In genomic region chr4:167688660-167689142, GRCh38 we compare ENCODE assay signal across 17 cellular contexts.
A peak's percentile ranks its signal among the peaks of the same experiment; 100 is the strongest.
DNase-seq lines count a peak whose midpoint lies in the region; ATAC-seq, FAIRE-seq and TF ChIP-seq lines count a peak whose summit lies in the region.
"Had no signal": no experiment of that assay in that cellular context is flagged by ENCODE, and none has a peak within 500 bp of the region (broad histone marks: within the 10 kb centered on the region; RNA-seq: fewer than 3 reads in every experiment).

No MANE protein-coding gene starts in this region.

- intact Hi-C loops in HCT116 (cut with micrococcal nuclease): no loop called here
- intact Hi-C loops in PC-3 (cut with micrococcal nuclease): no loop called here

- BruUV-seq in HCT116 (replicated peaks; lab: Mats Ljungman, UMichigan) (no TSS peak), PC-3 (replicated peaks; lab: Mats Ljungman, UMichigan) (no TSS peak)

- WGBS in small intestine, 3 donors: 71 to 80% (median 75%) methylated on average over 9 of the region's 9 CpGs

- H3K9ac ChIP-seq in HCT116 (ENCODE audit: low read length) (no peak overlapping the region), PC-3 (ENCODE audit: low read length) (no peak overlapping the region), skeletal muscle satellite cell (ENCODE audit: low read depth, low read length) (peak overlapping the region; percentile 57)

- no peaks in the 10 kb centered on the region for H3K9me2 ChIP-seq in HCT116 (ENCODE audit: insufficient read depth)
- no peaks in the 10 kb centered on the region for H3K9me2 ChIP-seq in PC-3 (replicated peaks; ENCODE audit: low read length)

- H3K4me1 ChIP-seq in HCT116 (ENCODE audit: control insufficient read depth in 1 of 2, insufficient read depth in 2 of 2, low read length in 2 of 2) (no peaks in the 10 kb centered on the region), PC-3 (ENCODE audit: insufficient read depth, low read length) (no peaks in the 10 kb centered on the region), skeletal muscle satellite cell (ENCODE audit: control insufficient read depth, insufficient read depth, low read length) (no peaks in the 10 kb centered on the region), small intestine (ENCODE audit: control insufficient read depth in 2 of 2, insufficient read depth in 1 of 2, low read depth in 1 of 2, low read length in 1 of 2) (no peaks in the 10 kb centered on the region)
- H3K4me1 ChIP-seq: left lung, pancreas, spleen had no signal

- H3K27me3 ChIP-seq in HCT116 (ENCODE audit: insufficient read depth, low read length) (no peaks in the 10 kb centered on the region), PC-3 (ENCODE audit: low read length) (no peaks in the 10 kb centered on the region), skeletal muscle satellite cell (ENCODE audit: control insufficient read depth, insufficient read depth, low read length) (no peaks in the 10 kb centered on the region), small intestine (ENCODE audit: control insufficient read depth in 2 of 2, insufficient read depth in 2 of 2, low read length in 2 of 2) (no peaks in the 10 kb centered on the region)
- H3K27me3 ChIP-seq: left lung, pancreas, spleen had no signal

- RAD21 ChIA-PET in HCT116 (lab: Charles Lee; ENCODE audit: low non-redundant PET in 1 of 2, low total read pairs in 2 of 2, uncharacterized antibody in 2 of 2, unreplicated experiment in 2 of 2): no interaction called here

- POLR2A ChIA-PET in HCT116 (lab: Charles Lee): no interaction called here
- POLR2A ChIA-PET in PC-3 (lab: Charles Lee; ENCODE audit: unreplicated experiment): no interaction called here

- no peak for TF ChIP-seq RAD21 in HCT116 (IDR thresholded peaks at IDR 0.05; ENCODE audit: low read depth)

- no peak for TF ChIP-seq CTCF in HCT116 (IDR thresholded peaks at IDR 0.05 in 2 of 3, conservative IDR thresholded peaks at IDR 0.05 in 1 of 3; ENCODE audit: borderline replicate concordance in 1 of 3, insufficient read depth in 1 of 3, low read depth in 2 of 3, low read length in 2 of 3)
- no peak for TF ChIP-seq CTCF in PC-3 (conservative IDR thresholded peaks at IDR 0.05; ENCODE audit: low read depth, low read length)
- no peak for TF ChIP-seq CTCF in fibroblast of villous mesenchyme (IDR thresholded peaks at IDR 0.05; ENCODE audit: insufficient read depth, low read depth, low read length)

- DNase-seq in HCT116 (ENCODE audit: low read depth, low spot score) (no peak), PC-3 (no peak), fibroblast of villous mesenchyme (ENCODE audit: low read depth) (no peak), kidney glomerular epithelial cell (lab: John Stamatoyannopoulos, UW) (no peak), small intestine (no peak)
- DNase-seq: activated CD4-positive, alpha-beta T cell treated with anti-CD3 and anti-CD28 coated beads, Interleukin-2, amount 10 ng/mL, durations not matched to agents 24 days and 14 days; activated naive CD4-positive, alpha-beta T cell; GOT3; left lung; NCI-H1694; pancreas; T1000 had no signal

- H3K36me3 ChIP-seq in HCT116 (ENCODE audit: control insufficient read depth in 1 of 2, insufficient read depth in 2 of 2, low read length in 2 of 2) (no peaks in the 10 kb centered on the region), PC-3 (ENCODE audit: low read depth, low read length) (no peaks in the 10 kb centered on the region), skeletal muscle satellite cell (ENCODE audit: insufficient read depth, low read length) (no peaks in the 10 kb centered on the region), small intestine (ENCODE audit: control insufficient read depth in 2 of 2, insufficient read depth in 2 of 2, low read length in 2 of 2) (no peaks in the 10 kb centered on the region)
- H3K36me3 ChIP-seq: left lung, pancreas, spleen had no signal

- CTCF ChIA-PET in HCT116 (lab: Charles Lee): no interaction called here
- CTCF ChIA-PET in PC-3 (lab: Charles Lee): no interaction called here

- no peaks in the 10 kb centered on the region for H3F3A ChIP-seq in PC-3 (ENCODE audit: low read length, unreplicated experiment)

- H3K4me3 ChIP-seq in HCT116 (replicated peaks in 1 of 2; ENCODE audit: low read depth in 1 of 2, low read length in 2 of 2) (no peak overlapping the region), PC-3 (ENCODE audit: low read length) (no peak overlapping the region), fibroblast of villous mesenchyme (ENCODE audit: low read depth, low read length) (peak overlapping the region; percentile 1), skeletal muscle satellite cell (ENCODE audit: low read length) (peak overlapping the region; percentile 68), small intestine (ENCODE audit: low read depth in 1 of 2, low read length in 2 of 2) (no peak overlapping the region)
- H3K4me3 ChIP-seq: left lung, pancreas, spleen had no signal

- H2AFZ ChIP-seq in HCT116 (ENCODE audit: low read depth, low read length, poor library complexity, severe bottlenecking) (peak overlapping the region; percentile 45), PC-3 (ENCODE audit: low read length) (peak overlapping the region; percentile 57; the same call in 1 of the 2 replicates)

- H3K9me3 ChIP-seq in HCT116 (ENCODE audit: control insufficient read depth in 1 of 2, insufficient read depth in 1 of 2, low read depth in 1 of 2, low read length in 2 of 2) (no peaks in the 10 kb centered on the region), PC-3 (ENCODE audit: low read length) (no peaks in the 10 kb centered on the region), skeletal muscle satellite cell (replicated peaks; ENCODE audit: low read length) (no peaks in the 10 kb centered on the region), small intestine (ENCODE audit: control insufficient read depth, low read depth) (no peaks in the 10 kb centered on the region)
- H3K9me3 ChIP-seq: pancreas had no signal

- no peak overlapping the region for H3K27ac ChIP-seq in HCT116 (ENCODE audit: low read depth, low read length)
- H3K27ac ChIP-seq in PC-3 (ENCODE audit: low read length): no peak overlapping the region
- no peak overlapping the region for H3K27ac ChIP-seq in small intestine (ENCODE audit: low read depth in 1 of 2, low read length in 1 of 2)
- H3K27ac ChIP-seq: left lung, pancreas, spleen had no signal

- no peak for FAIRE-seq in small intestine (lab: Jason Lieb, UNC)
- FAIRE-seq: endometrium, pancreas had no signal

- H3K79me2 ChIP-seq in HCT116 (ENCODE audit: insufficient read depth, low read length): no peaks in the 10 kb centered on the region
- no peaks in the 10 kb centered on the region for H3K79me2 ChIP-seq in PC-3 (ENCODE audit: low read length)

- no peak for TF ChIP-seq POLR2A in HCT116 (IDR thresholded peaks at IDR 0.05; ENCODE audit: borderline replicate concordance, extremely low read depth, insufficient read depth, insufficient read length)

- no peak overlapping the region for H3K4me2 ChIP-seq in HCT116 (ENCODE audit: low read length)
- H3K4me2 ChIP-seq in PC-3 (ENCODE audit: low read length): no peak overlapping the region
- H3K4me2 ChIP-seq in skeletal muscle satellite cell (ENCODE audit: low read length): peak overlapping the region; percentile 68

- H4K20me1 ChIP-seq in HCT116 (ENCODE audit: insufficient read depth): no peaks in the 10 kb centered on the region
- no peaks in the 10 kb centered on the region for H4K20me1 ChIP-seq in PC-3 (ENCODE audit: low read length)

- no peak for ATAC-seq in HCT116
- no peak for ATAC-seq in PC-3
- no peak for ATAC-seq in GM21367 (IDR thresholded peaks at IDR 0.05; ENCODE audit: unreplicated experiment)
- no peak for ATAC-seq in GM19035 (IDR thresholded peaks at IDR 0.05; ENCODE audit: unreplicated experiment)
- ATAC-seq: left lung, pancreas had no signal

TF ChIP-seq in HCT116, 20 proteins besides CTCF, POLR2A, EP300 and RAD21:
- TF ChIP-seq CEBPB (IDR thresholded peaks at IDR 0.05; ENCODE audit: low read depth): no peak

Comparison
In these comparisons a context has a peak if more than half of its experiments do, and no peak if none do; other contexts are left out.
1. H3K4me3 ChIP-seq: peak in fibroblast of villous mesenchyme (single experiment) and skeletal muscle satellite cell (single experiment); none in HCT116 (0 of 2), PC-3 (single experiment) and small intestine (0 of 2).